In the genomic region with DNA sequence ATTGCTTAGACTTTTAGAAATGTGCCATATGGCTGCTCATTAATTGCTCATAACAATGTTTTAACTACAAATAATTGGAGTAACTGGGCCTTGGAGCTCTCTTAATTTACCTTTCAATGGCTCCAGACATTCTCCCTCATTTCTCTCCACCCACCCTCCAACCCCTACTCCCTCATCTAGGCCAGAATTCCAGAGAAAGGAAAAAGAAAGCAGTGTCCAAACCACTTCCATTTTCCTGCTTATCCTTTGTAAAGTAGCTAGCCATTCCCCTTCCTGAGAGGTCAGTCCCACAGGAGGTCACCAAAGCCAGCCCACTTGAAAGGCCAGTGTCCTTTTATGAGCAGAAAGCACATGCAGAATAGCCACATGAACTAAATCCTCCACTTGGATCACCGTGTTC, we compare ENCODE assay signal across 24 cellular contexts.
"Had no signal": no experiment of that assay in that cellular context is flagged by ENCODE, and none has a peak within 500 bp of the region (broad histone marks: within the 10 kb centered on the region; RNA-seq: fewer than 3 reads in every experiment).

No MANE protein-coding gene starts in this region.

- H3K4me3 ChIP-seq: coronary artery, esophagus muscularis mucosa, gastroesophageal sphincter, heart left ventricle, lower lobe of right lung, prostate gland, right atrium auricular region, stomach, thyroid gland had no signal

- H3K4me1 Mint-ChIP-seq: stimulated activated effector memory CD8-positive, alpha-beta T cell treated with anti-CD3 and anti-CD28 coated beads, Interleukin-12 subunit alpha, Interleukin-12 subunit beta, amount 100 ng/mL, for 72 hours had no signal

- ATAC-seq: foreskin keratinocyte; gastroesophageal sphincter; heart left ventricle; left ventricle myocardium superior; lower lobe of right lung; naive thymus-derived CD8-positive, alpha-beta T cell; sciatic nerve; stimulated activated effector memory CD8-positive, alpha-beta T cell treated with anti-CD3 and anti-CD28 coated beads, Interleukin-12 subunit alpha, Interleukin-12 subunit beta, amount 100 ng/mL, for 72 hours had no signal

- H3K36me3 ChIP-seq: esophagus muscularis mucosa, gastroesophageal sphincter, heart left ventricle, lower lobe of right lung, prostate gland, right atrium auricular region, stomach, thyroid gland had no signal

- H3K9me3 ChIP-seq: esophagus muscularis mucosa, gastroesophageal sphincter, heart left ventricle, lower lobe of right lung, prostate gland, right atrium auricular region, stomach, thyroid gland had no signal

- H3K9me3 Mint-ChIP-seq: type B pancreatic cell had no signal

- H3K27ac Mint-ChIP-seq: naive thymus-derived CD8-positive, alpha-beta T cell; stimulated activated effector memory CD8-positive, alpha-beta T cell treated with anti-CD3 and anti-CD28 coated beads, Interleukin-12 subunit alpha, Interleukin-12 subunit beta, amount 100 ng/mL, for 72 hours; type B pancreatic cell had no signal

- H3K27me3 ChIP-seq: esophagus muscularis mucosa, foreskin keratinocyte, gastroesophageal sphincter, heart left ventricle, right atrium auricular region, stomach, thyroid gland had no signal

- FAIRE-seq: endothelial cell of umbilical vein, keratinocyte had no signal

- DNase-seq: dermis blood vessel endothelial cell; effector memory CD4-positive, alpha-beta T cell; foreskin keratinocyte; heart left ventricle; hippocampal formation; left ventricle myocardium superior; lower lobe of right lung; naive thymus-derived CD8-positive, alpha-beta T cell; nucleus accumbens; stimulated activated CD4-positive, alpha-beta T cell treated with anti-CD3 and anti-CD28 coated beads, Interleukin-2, amount 100 ng/mL, for 24 hours; stimulated activated CD4-positive, alpha-beta T cell treated with anti-CD3 and anti-CD28 coated beads, Interleukin-4, amount 100 ng/mL, for 24 hours; stimulated activated naive CD4-positive, alpha-beta T cell treated with Interleukin-2 at 50 U/mL for 16 hours; stomach; thyroid gland had no signal

- H3K4me1 ChIP-seq: esophagus muscularis mucosa, foreskin keratinocyte, gastroesophageal sphincter, heart left ventricle, lower lobe of right lung, prostate gland, right atrium auricular region, thyroid gland had no signal

- H3K36me3 Mint-ChIP-seq: stimulated activated effector memory CD8-positive, alpha-beta T cell treated with anti-CD3 and anti-CD28 coated beads, Interleukin-12 subunit alpha, Interleukin-12 subunit beta, amount 100 ng/mL, for 72 hours; type B pancreatic cell had no signal

- H3K27ac ChIP-seq: coronary artery, esophagus muscularis mucosa, foreskin keratinocyte, gastroesophageal sphincter, heart left ventricle, lower lobe of right lung, prostate gland, right atrium auricular region, thyroid gland had no signal

- H3K4me3 Mint-ChIP-seq: naive thymus-derived CD8-positive, alpha-beta T cell; stimulated activated effector memory CD8-positive, alpha-beta T cell treated with anti-CD3 and anti-CD28 coated beads, Interleukin-12 subunit alpha, Interleukin-12 subunit beta, amount 100 ng/mL, for 72 hours; type B pancreatic cell had no signal

- H3K27me3 Mint-ChIP-seq: naive thymus-derived CD8-positive, alpha-beta T cell; type B pancreatic cell had no signal
